ENCODE assay signal across 16 cellular contexts in the genomic region with DNA sequence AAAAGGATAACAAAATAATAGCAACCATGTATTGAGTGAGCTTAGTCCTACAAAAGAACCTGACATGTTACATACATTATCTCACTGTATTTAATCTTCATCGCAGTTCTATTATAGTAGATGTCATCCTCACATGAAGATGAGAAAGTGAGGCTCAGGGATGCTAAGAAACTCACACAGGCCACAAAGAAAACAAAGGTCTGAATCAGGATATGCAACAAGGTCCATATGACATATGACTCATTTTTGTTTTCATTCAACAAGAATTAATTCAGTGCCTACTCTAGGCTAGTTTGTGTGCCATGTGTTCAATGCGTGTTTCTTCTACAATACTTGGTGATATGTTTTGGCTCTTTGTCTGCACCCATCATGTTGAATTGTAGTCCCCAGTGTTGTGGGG.
"Had no signal": no experiment of that assay in that cellular context is flagged by ENCODE, and none has a peak within 500 bp of the region (broad histone marks: within the 10 kb centered on the region; RNA-seq: fewer than 3 reads in every experiment).

No MANE protein-coding gene starts in this region.

- H3K4me3 Mint-ChIP-seq: activated naive CD4-positive, alpha-beta T cell treated with anti-CD3 and anti-CD28 coated beads, Interleukin-2, amount 10 ng/mL, durations not matched to agents 7 days and 5 days; activated T-helper 17 cell treated with anti-CD3 and anti-CD28 coated beads, Interleukin-2, amount 50 U/mL, for 72 hours; central memory CD8-positive, alpha-beta T cell; neural crest cell; T-helper 2 cell treated with Interferon-gamma antibody and Interleukin-4, amounts not matched to agents 5 μg/mL and 100 μg/mL, for 36 hours had no signal

- H3K4me1 Mint-ChIP-seq: activated naive CD4-positive, alpha-beta T cell treated with anti-CD3 and anti-CD28 coated beads, Interleukin-2, amount 10 ng/mL, durations not matched to agents 7 days and 5 days; activated T-helper 17 cell treated with anti-CD3 and anti-CD28 coated beads, Interleukin-2, amount 50 U/mL, for 72 hours; central memory CD8-positive, alpha-beta T cell had no signal

- H3K36me3 Mint-ChIP-seq: activated naive CD4-positive, alpha-beta T cell treated with anti-CD3 and anti-CD28 coated beads, Interleukin-2, amount 10 ng/mL, durations not matched to agents 7 days and 5 days had no signal

- DNase-seq: activated CD4-positive, alpha-beta T cell treated with anti-CD3 and anti-CD28 coated beads, Interleukin-2, amount 50 U/mL, for 1 hour; activated naive CD4-positive, alpha-beta T cell treated with anti-CD3 and anti-CD28 coated beads, Interleukin-2, amount 10 ng/mL, durations not matched to agents 7 days and 5 days; activated T-cell treated with anti-CD3 and anti-CD28 coated beads for 4 hours; heart right ventricle; left colon; midbrain; psoas muscle; spleen had no signal

- H3K27ac Mint-ChIP-seq: activated naive CD4-positive, alpha-beta T cell treated with anti-CD3 and anti-CD28 coated beads, Interleukin-2, amount 10 ng/mL, durations not matched to agents 7 days and 5 days; activated T-helper 17 cell treated with anti-CD3 and anti-CD28 coated beads, Interleukin-2, amount 50 U/mL, for 72 hours; T-helper 2 cell treated with Interferon-gamma antibody and Interleukin-4, amounts not matched to agents 5 μg/mL and 100 μg/mL, for 36 hours had no signal

- H3K9me3 Mint-ChIP-seq: activated naive CD4-positive, alpha-beta T cell treated with anti-CD3 and anti-CD28 coated beads, Interleukin-2, amount 10 ng/mL, durations not matched to agents 7 days and 5 days; T-helper 2 cell treated with Interferon-gamma antibody and Interleukin-4, amounts not matched to agents 5 μg/mL and 100 μg/mL, for 36 hours had no signal

- H3K4me3 ChIP-seq: coronary artery, gastroesophageal sphincter, heart right ventricle, lung, psoas muscle, spleen had no signal

- H3K27me3 Mint-ChIP-seq: activated naive CD4-positive, alpha-beta T cell treated with anti-CD3 and anti-CD28 coated beads, Interleukin-2, amount 10 ng/mL, durations not matched to agents 7 days and 5 days; central memory CD8-positive, alpha-beta T cell had no signal

- ATAC-seq: activated T-helper 17 cell treated with anti-CD3 and anti-CD28 coated beads, Interleukin-2, amount 50 U/mL, for 72 hours; gastroesophageal sphincter; heart right ventricle; left colon; psoas muscle; sciatic nerve had no signal
